18 cellular contexts compared by ENCODE assay signal in genomic region chr7:24477376-24477775, GRCh38.
A peak's percentile ranks its signal among the peaks of the same experiment; 100 is the strongest.
DNase-seq lines count a peak whose midpoint lies in the region; ATAC-seq, FAIRE-seq and TF ChIP-seq lines count a peak whose summit lies in the region.
"Had no signal": no experiment of that assay in that cellular context is flagged by ENCODE, and none has a peak within 500 bp of the region (broad histone marks: within the 10 kb centered on the region; RNA-seq: fewer than 3 reads in every experiment).

No MANE protein-coding gene starts in this region.

- H3K4me2 ChIP-seq in H1 (ENCODE audit: insufficient read depth in 1 of 2, low read depth in 2 of 2, low read length in 2 of 2): peak overlapping the region; percentile 1 to 51; a peak in 3 of 4 replicates

- H3K4me3 Mint-ChIP-seq in T-helper 2 cell treated with Interferon-gamma antibody and Interleukin-4, amounts not matched to agents 5 μg/mL and 100 μg/mL, for 36 hours: no peak overlapping the region
- no peak overlapping the region for H3K4me3 Mint-ChIP-seq in stimulated activated naive CD8-positive, alpha-beta T cell treated with anti-CD3 and anti-CD28 coated beads, Interleukin-15, amount 100 ng/mL, for 72 hours
- H3K4me3 Mint-ChIP-seq: T-helper 17 cell had no signal

- H3K23ac ChIP-seq in H1 (ENCODE audit: insufficient read length): no peak overlapping the region

- no peak overlapping the region for H3K14ac ChIP-seq in H1 (ENCODE audit: insufficient read length)

- H3K4me3 ChIP-seq in H1 (ENCODE audit: extremely low read depth in 1 of 4, insufficient read depth in 2 of 4, low read depth in 3 of 4, low read length in 4 of 4) (peak overlapping the region in 1 of 4 experiments; percentile 28; a peak in 1 of 8 replicates), neuron (ENCODE audit: low read length) (no peak overlapping the region), upper lobe of right lung (no peak overlapping the region)
- H3K4me3 ChIP-seq: lower lobe of right lung had no signal

- no peak overlapping the region for H4K91ac ChIP-seq in H1 (replicated peaks; ENCODE audit: insufficient read length, low read length)

- CTCF ChIA-PET in H1 (lab: Charles Lee; ENCODE audit: partially characterized antibody): interaction anchor here (0.9 to 2.2 kb wide), 2 partner anchors 94 to 97 kb away, joined by 4 to 7 read pairs; no protein-coding TSS in a partner anchor

- no peak overlapping the region for H3K9ac ChIP-seq in H1 (replicated peaks in 1 of 4; ENCODE audit: extremely low read depth in 1 of 4, low read depth in 3 of 4, low read length in 3 of 4)

- H2BK15ac ChIP-seq in H1 (ENCODE audit: low read length): no peak overlapping the region

- peaks cover 1% of the 10 kb centered on the region; the same call in 1 of the 2 replicates for H3K23me2 ChIP-seq in H1 (ENCODE audit: low read depth, low read length)

- TF ChIP-seq EP300 in H1 (IDR thresholded peaks at IDR 0.05; ENCODE audit: borderline replicate concordance in 1 of 2, low read depth in 2 of 2, low read length in 2 of 2): no peak

- no peaks in the 10 kb centered on the region for H3K79me1 ChIP-seq in H1 (ENCODE audit: low read depth, low read length)

- 60% methylated on average over 2 of the region's 2 CpGs; no CpG with 5 or more reads in 1 of the 2 experiments for WGBS in H1 (ENCODE audit: extremely low coverage in 1 of 2, insufficient coverage in 1 of 2, insufficient read length in 1 of 2, insufficient replicate concordance in 2 of 2, low coverage in 1 of 2, low lambda C conversion rate in 2 of 2, missing lambda C conversion rate in 1 of 2), 2 experiments

- TF ChIP-seq RAD21 in H1 (IDR thresholded peaks at IDR 0.05 in 1 of 2, conservative IDR thresholded peaks at IDR 0.05 in 1 of 2; ENCODE audit: low read depth in 2 of 2, low read length in 2 of 2): no peak

- H3K4me1 ChIP-seq in H1 (replicated peaks in 1 of 4; ENCODE audit: control insufficient read depth in 3 of 4, insufficient read depth in 4 of 4, low read length in 3 of 4): peaks cover 1 to 14% (median 9%) of the 10 kb centered on the region in 4 experiments; a peak in 6 of 7 replicates
- H3K4me1 ChIP-seq in neuron (ENCODE audit: insufficient read depth, low read length): peaks cover 11% of the 10 kb centered on the region
- no peaks in the 10 kb centered on the region for H3K4me1 ChIP-seq in upper lobe of right lung

- no peaks in the 10 kb centered on the region for H3K9me3 Mint-ChIP-seq in T-helper 2 cell treated with Interferon-gamma antibody and Interleukin-4, amounts not matched to agents 5 μg/mL and 100 μg/mL, for 36 hours
- no peaks in the 10 kb centered on the region for H3K9me3 Mint-ChIP-seq in stimulated activated naive CD8-positive, alpha-beta T cell treated with anti-CD3 and anti-CD28 coated beads, Interleukin-15, amount 100 ng/mL, for 72 hours

- DNase-seq in NCI-H510A treated with DMSO at 0.1 percent for 48 hours (lab: John Stamatoyannopoulos, UW) (peak; percentile 59), NCI-H510A (lab: John Stamatoyannopoulos, UW) (no peak), H1 (ENCODE audit: low read depth in 1 of 2, low spot score in 2 of 2) (no peak), upper lobe of right lung (no peak)
- no peak for DNase-seq in T-helper 2 cell treated with Interferon-gamma antibody and Interleukin-4, amounts not matched to agents 5 μg/mL and 100 μg/mL, for 36 hours (ENCODE audit: low spot score)
- DNase-seq in stimulated activated naive CD8-positive, alpha-beta T cell treated with anti-CD3 and anti-CD28 coated beads, Interleukin-15, amount 100 ng/mL, for 72 hours: no peak
- DNase-seq in stimulated activated CD4-positive, alpha-beta T cell treated with anti-CD3 and anti-CD28 coated beads, Interleukin-2, amount 100 ng/mL, for 48 hours: no peak
- DNase-seq: activated T-cell treated with anti-CD3 and anti-CD28 coated beads, Interleukin-2, amount 50 U/mL, for 1 hour; Karpas-422; lower lobe of right lung; NCI-H1694; NCI-H524; posterior cingulate gyrus; T-helper 17 cell had no signal

- H2AK5ac ChIP-seq in H1 (ENCODE audit: low read depth, low read length): no peak overlapping the region

- POLR2A ChIA-PET in H1 (lab: Charles Lee; ENCODE audit: partially characterized antibody): interaction anchor here (0.9 to 3.4 kb wide), 5 partner anchors 11 to 95 kb away, joined by 3 to 16 read pairs (median 3); no protein-coding TSS in a partner anchor

- no peaks in the 10 kb centered on the region for H4K20me1 ChIP-seq in H1 (replicated peaks in 1 of 2; ENCODE audit: control insufficient read depth in 1 of 2, insufficient read depth in 2 of 2, low read length in 2 of 2)

- H2BK5ac ChIP-seq in H1 (ENCODE audit: low read depth, low read length): peak overlapping the region; percentile 46; the same call in 1 of the 2 replicates

- H2BK20ac ChIP-seq in H1 (ENCODE audit: low read length): no peak overlapping the region

- intact Hi-C loops in upper lobe of right lung (cut with DNase I): no loop called here

- TF ChIP-seq CTCF in H1 (IDR thresholded peaks at IDR 0.05; ENCODE audit: control extremely low read depth in 1 of 3, insufficient read depth in 1 of 3, low read depth in 1 of 3, low read length in 3 of 3): no peak
- TF ChIP-seq CTCF in upper lobe of right lung (IDR thresholded peaks at IDR 0.05): no peak

- H2BK12ac ChIP-seq in H1 (ENCODE audit: low read depth, low read length): 0 out of 2 replicates have a peak overlapping the region, but pooled peaks have one; percentile 20

- no peaks in the 10 kb centered on the region for H3K9me3 ChIP-seq in H1 (ENCODE audit: insufficient read depth in 2 of 2, low read depth in 1 of 2, low read length in 1 of 2)
- no peaks in the 10 kb centered on the region for H3K9me3 ChIP-seq in neuron (ENCODE audit: low read length)
- H3K9me3 ChIP-seq in upper lobe of right lung: no peaks in the 10 kb centered on the region
- H3K9me3 ChIP-seq: lower lobe of right lung had no signal

- peak overlapping the region; percentile 9; the same call in 1 of the 2 replicates for H3K18ac ChIP-seq in H1 (ENCODE audit: extremely low read depth, low read length)

- H3K79me2 ChIP-seq in H1 (ENCODE audit: control insufficient read depth in 1 of 2, insufficient read depth in 2 of 2, low read length in 2 of 2): no peaks in the 10 kb centered on the region

- H3K4me1 Mint-ChIP-seq in T-helper 2 cell treated with Interferon-gamma antibody and Interleukin-4, amounts not matched to agents 5 μg/mL and 100 μg/mL, for 36 hours (ENCODE audit: low read depth): no peaks in the 10 kb centered on the region
- H3K4me1 Mint-ChIP-seq in stimulated activated naive CD8-positive, alpha-beta T cell treated with anti-CD3 and anti-CD28 coated beads, Interleukin-15, amount 100 ng/mL, for 72 hours: no peaks in the 10 kb centered on the region

- H3K36me3 ChIP-seq in H1 (ENCODE audit: control insufficient read depth in 2 of 4, insufficient read depth in 4 of 4, low read length in 3 of 4) (no peaks in the 10 kb centered on the region), neuron (ENCODE audit: insufficient read depth, low read length) (no peaks in the 10 kb centered on the region), upper lobe of right lung (no peaks in the 10 kb centered on the region)
- H3K36me3 ChIP-seq: lower lobe of right lung had no signal

- peak overlapping the region; percentile 10 for H2BK120ac ChIP-seq in H1 (replicated peaks; ENCODE audit: low read depth, low read length)

- H3K27me3 Mint-ChIP-seq in T-helper 2 cell treated with Interferon-gamma antibody and Interleukin-4, amounts not matched to agents 5 μg/mL and 100 μg/mL, for 36 hours (ENCODE audit: low read depth): peaks cover 17% of the 10 kb centered on the region
- peaks cover 20% of the 10 kb centered on the region for H3K27me3 Mint-ChIP-seq in stimulated activated naive CD8-positive, alpha-beta T cell treated with anti-CD3 and anti-CD28 coated beads, Interleukin-15, amount 100 ng/mL, for 72 hours

- no peak overlapping the region for H3K27ac ChIP-seq in H1 (ENCODE audit: low read depth, low read length)
- H3K27ac ChIP-seq in upper lobe of right lung: peak overlapping the region; percentile 17
- H3K27ac ChIP-seq: 22Rv1, lower lobe of right lung had no signal

- no peak overlapping the region for H3K56ac ChIP-seq in H1 (replicated peaks; ENCODE audit: insufficient read length, low read depth, low read length)

- no peak overlapping the region for H4K5ac ChIP-seq in H1 (ENCODE audit: insufficient read length, low read depth, low read length)

- no peaks in the 10 kb centered on the region; a peak in 1 of 7 replicates for H3K27me3 ChIP-seq in H1 (replicated peaks in 1 of 4; ENCODE audit: control insufficient read depth in 3 of 4, extremely low read depth in 1 of 4, insufficient read depth in 3 of 4, low read length in 3 of 4)
- H3K27me3 ChIP-seq in neuron (ENCODE audit: insufficient read depth, low read length): no peaks in the 10 kb centered on the region
- no peaks in the 10 kb centered on the region for H3K27me3 ChIP-seq in upper lobe of right lung

- no peak for FAIRE-seq in H1 (lab: Jason Lieb, UNC)
- FAIRE-seq: G401.6, GM19239 had no signal

- H2AFZ ChIP-seq in H1 (ENCODE audit: low read length) (no peak overlapping the region), neuron (ENCODE audit: low read depth, low read length) (peak overlapping the region; percentile 36)

- H3K27ac Mint-ChIP-seq in T-helper 2 cell treated with Interferon-gamma antibody and Interleukin-4, amounts not matched to agents 5 μg/mL and 100 μg/mL, for 36 hours: no peak overlapping the region
- no peak overlapping the region for H3K27ac Mint-ChIP-seq in stimulated activated naive CD8-positive, alpha-beta T cell treated with anti-CD3 and anti-CD28 coated beads, Interleukin-15, amount 100 ng/mL, for 72 hours
- H3K27ac Mint-ChIP-seq: T-helper 17 cell had no signal

- no peaks in the 10 kb centered on the region for H3K36me3 Mint-ChIP-seq in T-helper 2 cell treated with Interferon-gamma antibody and Interleukin-4, amounts not matched to agents 5 μg/mL and 100 μg/mL, for 36 hours (ENCODE audit: low read depth)

- TF ChIP-seq POLR2A in H1 (IDR thresholded peaks at IDR 0.05; ENCODE audit: control extremely low read depth in 1 of 2, low read depth in 2 of 2, low read length in 2 of 2): no peak

- no peak overlapping the region for H4K8ac ChIP-seq in H1 (ENCODE audit: extremely low read depth, insufficient read depth, low read length)

- no peak overlapping the region for H3K4ac ChIP-seq in H1 (replicated peaks; ENCODE audit: insufficient read length, low read depth, low read length)

- ATAC-seq in upper lobe of right lung: no peak
- ATAC-seq in stimulated activated naive CD8-positive, alpha-beta T cell treated with anti-CD3 and anti-CD28 coated beads, Interleukin-15, amount 100 ng/mL, for 72 hours: no peak
- ATAC-seq: T-helper 17 cell had no signal

TF ChIP-seq in H1, 55 proteins besides CTCF, POLR2A, EP300 and RAD21 (continues in another document):
- TF ChIP-seq HDAC6 (IDR thresholded peaks at IDR 0.05; ENCODE audit: low read depth, low read length): no peak
- no peak for TF ChIP-seq EGR1 (IDR thresholded peaks at IDR 0.05; ENCODE audit: borderline replicate concordance, low read depth, low read length)
- TF ChIP-seq HDAC2 (IDR thresholded peaks at IDR 0.05; ENCODE audit: borderline replicate concordance in 1 of 2, low read depth in 2 of 2, low read length in 2 of 2): no peak
- TF ChIP-seq SP2 (IDR thresholded peaks at IDR 0.05; ENCODE audit: low read length): no peak
- no peak for TF ChIP-seq EZH2 (IDR thresholded peaks at IDR 0.05; ENCODE audit: low read depth, low read length, severe bottlenecking)
- TF ChIP-seq GTF2F1 (IDR thresholded peaks at IDR 0.05; ENCODE audit: borderline replicate concordance, low read depth, low read length): no peak
